25 cellular contexts compared by ENCODE assay signal in the genomic region with DNA sequence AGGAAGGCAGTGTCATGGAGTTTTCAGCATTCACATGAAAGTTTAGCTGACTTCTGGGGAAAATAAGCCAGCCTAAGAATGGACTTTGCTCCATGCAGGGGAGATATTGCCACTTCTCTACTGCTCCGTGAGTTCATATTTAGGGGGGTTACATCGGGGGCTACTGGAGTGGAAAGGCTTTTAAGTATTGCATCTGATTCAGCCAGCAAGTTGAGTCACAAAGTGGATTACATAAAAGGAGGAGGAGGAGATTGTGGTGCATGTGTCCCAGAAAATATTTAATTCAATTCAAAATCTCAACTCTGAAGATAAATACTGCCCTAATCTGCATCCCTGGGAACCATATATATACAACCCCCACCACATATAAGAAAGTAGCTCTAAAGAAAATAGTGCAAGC.
DNase-seq lines count a peak whose midpoint lies in the region; ATAC-seq and TF ChIP-seq lines count a peak whose summit lies in the region.
"Had no signal": no experiment of that assay in that cellular context is flagged by ENCODE, and none has a peak within 500 bp of the region (broad histone marks: within the 10 kb centered on the region; RNA-seq: fewer than 3 reads in every experiment).

No MANE protein-coding gene starts in this region.

- H2BK12ac ChIP-seq in trophoblast cell (ENCODE audit: low read length): no peak overlapping the region

- H3K27me3 ChIP-seq in adipocyte (replicated peaks; ENCODE audit: control insufficient read depth, insufficient read depth, low read length): no peaks in the 10 kb centered on the region
- no peaks in the 10 kb centered on the region for H3K27me3 ChIP-seq in trophoblast cell (ENCODE audit: insufficient read depth, low read length)

- no peak overlapping the region for H3K4me2 ChIP-seq in trophoblast cell (ENCODE audit: low read length)

- peaks cover 2% of the 10 kb centered on the region for H3K79me1 ChIP-seq in trophoblast cell (ENCODE audit: low read length)

- no peaks in the 10 kb centered on the region for H3K4me1 Mint-ChIP-seq in activated CD4-positive, alpha-beta T cell treated with anti-CD3 and anti-CD28 coated beads, Interleukin-2, amount 10 ng/mL, durations not matched to agents 7 days and 5 days
- H3K4me1 Mint-ChIP-seq: activated CD4-positive, alpha-beta T cell treated with anti-CD3 and anti-CD28 coated beads, Interleukin-2, amount 10 ng/mL, durations not matched to agents 24 days and 14 days; activated naive CD8-positive, alpha-beta T cell treated with anti-CD3 and anti-CD28 coated beads, Interleukin-2, amount 50 U/mL, for 24 hours; CD8-positive, alpha-beta memory T cell; central memory CD8-positive, alpha-beta T cell; naive thymus-derived CD8-positive, alpha-beta T cell; T-cell had no signal

- no peak overlapping the region for H3K4me3 Mint-ChIP-seq in activated CD4-positive, alpha-beta T cell treated with anti-CD3 and anti-CD28 coated beads, Interleukin-2, amount 10 ng/mL, durations not matched to agents 7 days and 5 days
- H3K4me3 Mint-ChIP-seq: activated CD4-positive, alpha-beta T cell treated with anti-CD3 and anti-CD28 coated beads, Interleukin-2, amount 10 ng/mL, durations not matched to agents 24 days and 14 days; activated naive CD8-positive, alpha-beta T cell treated with anti-CD3 and anti-CD28 coated beads, Interleukin-2, amount 50 U/mL, for 24 hours; CD8-positive, alpha-beta memory T cell; central memory CD8-positive, alpha-beta T cell; naive thymus-derived CD8-positive, alpha-beta T cell; T-cell had no signal

- H4K12ac ChIP-seq in trophoblast cell (ENCODE audit: low read depth, low read length): no peak overlapping the region

- no CpG with 5 or more reads among the region's 2 CpGs for WGBS in trophoblast cell (ENCODE audit: extremely low coverage, insufficient coverage, insufficient read length)

- H3K4me3 ChIP-seq in adipocyte (ENCODE audit: low read length): peak overlapping the region; percentile 46
- H3K4me3 ChIP-seq in fibroblast of villous mesenchyme (ENCODE audit: low read depth, low read length): no peak overlapping the region
- H3K4me3 ChIP-seq in trophoblast cell (ENCODE audit: low read depth, low read length): no peak overlapping the region
- H3K4me3 ChIP-seq: prostate gland had no signal

- H3K14ac ChIP-seq in trophoblast cell (ENCODE audit: low read length): no peak overlapping the region

- no peak overlapping the region for H4K8ac ChIP-seq in trophoblast cell (ENCODE audit: low read depth, low read length)

- no peak for TF ChIP-seq CTCF in fibroblast of villous mesenchyme (IDR thresholded peaks at IDR 0.05; ENCODE audit: insufficient read depth, low read depth, low read length)

- H2BK120ac ChIP-seq in trophoblast cell (ENCODE audit: insufficient read depth, low read length, poor library complexity): no peak overlapping the region

- no peaks in the 10 kb centered on the region for H3K79me2 ChIP-seq in trophoblast cell (ENCODE audit: control insufficient read depth, insufficient read depth, low read length, poor library complexity)

- no peak overlapping the region for H3K18ac ChIP-seq in trophoblast cell (ENCODE audit: low read length)

- H3K4me1 ChIP-seq in adipocyte (ENCODE audit: control insufficient read depth, insufficient read depth, low read length): peaks cover 19% of the 10 kb centered on the region
- peaks cover 0 to 6% of the 10 kb centered on the region in 2 experiments for H3K4me1 ChIP-seq in trophoblast cell (ENCODE audit: control insufficient read depth in 1 of 2, insufficient read depth in 2 of 2, low read length in 2 of 2)
- H3K4me1 ChIP-seq: prostate gland had no signal

- H3K36me3 ChIP-seq in adipocyte (ENCODE audit: control insufficient read depth, insufficient read depth, low read length, severe bottlenecking): no peaks in the 10 kb centered on the region
- H3K36me3 ChIP-seq in trophoblast cell (ENCODE audit: control insufficient read depth in 1 of 2, insufficient read depth in 2 of 2, low read length in 2 of 2): no peaks in the 10 kb centered on the region
- H3K36me3 ChIP-seq: prostate gland had no signal

- H3K9me3 Mint-ChIP-seq in activated CD4-positive, alpha-beta T cell treated with anti-CD3 and anti-CD28 coated beads, Interleukin-2, amount 10 ng/mL, durations not matched to agents 7 days and 5 days: no peaks in the 10 kb centered on the region
- H3K9me3 Mint-ChIP-seq: activated CD4-positive, alpha-beta T cell treated with anti-CD3 and anti-CD28 coated beads, Interleukin-2, amount 10 ng/mL, durations not matched to agents 24 days and 14 days; activated naive CD8-positive, alpha-beta T cell treated with anti-CD3 and anti-CD28 coated beads, Interleukin-2, amount 50 U/mL, for 24 hours; CD8-positive, alpha-beta memory T cell; central memory CD8-positive, alpha-beta T cell; naive thymus-derived CD8-positive, alpha-beta T cell; T-cell had no signal

- H3K4ac ChIP-seq in trophoblast cell (ENCODE audit: low read depth, low read length): no peak overlapping the region

- CTCF ChIA-PET in activated CD4-positive, alpha-beta T cell treated with anti-CD3 and anti-CD28 coated beads, Interleukin-2, amount 10 ng/mL, durations not matched to agents 7 days and 5 days (lab: Charles Lee): interaction anchor here (1.1 kb wide), 1 partner anchor 41 kb away, joined by 7 read pairs; no protein-coding TSS in a partner anchor

- H2AK5ac ChIP-seq in trophoblast cell (ENCODE audit: low read length): no peak overlapping the region

- DNase-seq in EL (peak; percentile 1), adipocyte (ENCODE audit: low read depth) (peak; percentile 4), fibroblast of villous mesenchyme (ENCODE audit: low read depth) (peak; percentile 21), trophoblast cell (no peak), AG20443 (ENCODE audit: low spot score) (no peak)
- DNase-seq in NK-92 treated with Interleukin-12 subunit alpha and Interleukin-12 subunit beta, amount 100 ng/mL, for 24 hours (lab: John Stamatoyannopoulos, UW): no peak
- DNase-seq in activated CD4-positive, alpha-beta T cell treated with anti-CD3 and anti-CD28 coated beads, Interleukin-2, amount 10 ng/mL, durations not matched to agents 7 days and 5 days: no peak
- DNase-seq: activated CD4-positive, alpha-beta T cell treated with anti-CD3 and anti-CD28 coated beads, Interleukin-2, amount 10 ng/mL, durations not matched to agents 24 days and 14 days; activated CD8-positive, alpha-beta memory T cell treated with anti-CD3 and anti-CD28 coated beads, Interleukin-2, amount 50 U/mL, for 48 hours; activated effector memory CD4-positive, alpha-beta T cell treated with Interleukin-2 at 50 U/mL for 16 hours; activated naive CD8-positive, alpha-beta T cell treated with anti-CD3 and anti-CD28 coated beads, Interleukin-2, amount 50 U/mL, for 24 hours; CD8-positive, alpha-beta memory T cell; DMS79; effector memory CD4-positive, alpha-beta T cell; hippocampal formation; KG1; naive thymus-derived CD8-positive, alpha-beta T cell; NCI-H1930; NCI-H510A treated with DMSO at 0.1 percent for 48 hours; Right ventricle myocardium superior; substantia nigra; T-cell had no signal

- H3K27me3 Mint-ChIP-seq in activated CD4-positive, alpha-beta T cell treated with anti-CD3 and anti-CD28 coated beads, Interleukin-2, amount 10 ng/mL, durations not matched to agents 7 days and 5 days: no peaks in the 10 kb centered on the region
- H3K27me3 Mint-ChIP-seq: activated CD4-positive, alpha-beta T cell treated with anti-CD3 and anti-CD28 coated beads, Interleukin-2, amount 10 ng/mL, durations not matched to agents 24 days and 14 days; activated naive CD8-positive, alpha-beta T cell treated with anti-CD3 and anti-CD28 coated beads, Interleukin-2, amount 50 U/mL, for 24 hours; CD8-positive, alpha-beta memory T cell had no signal

- no peak for ATAC-seq in GM19023 (IDR thresholded peaks at IDR 0.05; ENCODE audit: unreplicated experiment)
- ATAC-seq: activated naive CD8-positive, alpha-beta T cell treated with anti-CD3 and anti-CD28 coated beads, Interleukin-2, amount 50 U/mL, for 24 hours; naive thymus-derived CD8-positive, alpha-beta T cell; T-cell had no signal

- H3K9ac ChIP-seq in adipocyte (ENCODE audit: low read length) (no peak overlapping the region), trophoblast cell (ENCODE audit: low read length) (no peak overlapping the region)

- POLR2A ChIA-PET in activated CD4-positive, alpha-beta T cell treated with anti-CD3 and anti-CD28 coated beads, Interleukin-2, amount 10 ng/mL, durations not matched to agents 7 days and 5 days (lab: Charles Lee): no interaction called here

- no peak overlapping the region for H2BK5ac ChIP-seq in trophoblast cell (ENCODE audit: low read depth, low read length, poor library complexity)

- H4K91ac ChIP-seq in trophoblast cell (ENCODE audit: low read depth, low read length): no peak overlapping the region

- H3K9me3 ChIP-seq in adipocyte (ENCODE audit: control insufficient read depth, low read length) (no peaks in the 10 kb centered on the region), trophoblast cell (ENCODE audit: insufficient read depth, low read depth, low read length) (no peaks in the 10 kb centered on the region)
- H3K9me3 ChIP-seq: prostate gland had no signal

- no peak overlapping the region for H3K27ac Mint-ChIP-seq in activated CD4-positive, alpha-beta T cell treated with anti-CD3 and anti-CD28 coated beads, Interleukin-2, amount 10 ng/mL, durations not matched to agents 7 days and 5 days
- H3K27ac Mint-ChIP-seq: activated CD4-positive, alpha-beta T cell treated with anti-CD3 and anti-CD28 coated beads, Interleukin-2, amount 10 ng/mL, durations not matched to agents 24 days and 14 days; activated naive CD8-positive, alpha-beta T cell treated with anti-CD3 and anti-CD28 coated beads, Interleukin-2, amount 50 U/mL, for 24 hours; CD8-positive, alpha-beta memory T cell; naive thymus-derived CD8-positive, alpha-beta T cell; T-cell had no signal

- H3K23ac ChIP-seq in trophoblast cell (ENCODE audit: low read length): no peak overlapping the region

- peak overlapping the region; percentile 34 for H3K27ac ChIP-seq in trophoblast cell (ENCODE audit: low read depth, low read length)
- H3K27ac ChIP-seq: prostate gland had no signal

- H2AFZ ChIP-seq in trophoblast cell (ENCODE audit: insufficient read depth, low read length, poor library complexity): no peak overlapping the region

- no peaks in the 10 kb centered on the region for H3K36me3 Mint-ChIP-seq in activated CD4-positive, alpha-beta T cell treated with anti-CD3 and anti-CD28 coated beads, Interleukin-2, amount 10 ng/mL, durations not matched to agents 7 days and 5 days (ENCODE audit: low read depth)
- H3K36me3 Mint-ChIP-seq: CD8-positive, alpha-beta memory T cell; naive thymus-derived CD8-positive, alpha-beta T cell; T-cell had no signal

Comparison
In these comparisons a context has a peak if more than half of its experiments do, and no peak if none do; other contexts are left out.
1. DNase-seq: peak in EL (single experiment), adipocyte (single experiment) and fibroblast of villous mesenchyme (single experiment); none in trophoblast cell (0 of 2), AG20443 (single experiment), NK-92 treated with Interleukin-12 subunit alpha and Interleukin-12 subunit beta, amount 100 ng/mL, for 24 hours (single experiment) and activated CD4-positive, alpha-beta T cell treated with anti-CD3 and anti-CD28 coated beads, Interleukin-2, amount 10 ng/mL, durations not matched to agents 7 days and 5 days (single experiment).